14 cellular contexts compared by ENCODE assay signal in the genomic region with DNA sequence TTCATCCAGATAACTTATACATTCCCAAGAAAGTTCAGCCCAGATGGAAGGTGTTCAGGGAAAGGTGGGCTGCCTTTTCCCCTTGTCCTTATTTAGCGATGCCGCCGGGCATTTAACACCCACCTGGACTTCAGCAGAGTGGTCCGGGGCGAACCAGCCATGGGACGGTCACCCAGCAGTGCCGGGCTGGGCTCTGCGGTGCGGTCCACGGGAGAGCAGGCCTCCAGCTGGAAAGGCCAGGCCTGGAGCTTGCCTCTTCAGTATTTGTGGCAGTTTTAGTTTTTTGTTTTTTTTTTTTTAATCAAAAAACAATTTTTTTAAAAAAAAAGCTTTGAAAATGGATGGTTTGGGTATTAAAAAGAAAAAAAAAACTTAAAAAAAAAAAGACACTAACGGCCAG. TPM values are rescaled to one million over a fixed set of nuclear protein-coding genes. Genes with fewer than 3 reads are reported as not detected.
DNase-seq lines count a peak whose midpoint lies in the region; FAIRE-seq and TF ChIP-seq lines count a peak whose summit lies in the region.
"Had no signal": no experiment of that assay in that cellular context is flagged by ENCODE, and none has a peak within 500 bp of the region (broad histone marks: within the 10 kb centered on the region; RNA-seq: fewer than 3 reads in every experiment).

No MANE protein-coding gene starts in this region.

- peaks cover 28% of the 10 kb centered on the region for H3K4me1 ChIP-seq in astrocyte (ENCODE audit: insufficient read depth, low read length)
- H3K4me1 ChIP-seq in liver (ENCODE audit: control insufficient read depth in 4 of 4, insufficient read depth in 4 of 4, low read length in 3 of 4): peaks cover 10 to 70% (median 50%) of the 10 kb centered on the region in 4 donors
- peaks cover 22% of the 10 kb centered on the region for H3K4me1 ChIP-seq in smooth muscle cell (ENCODE audit: low read depth)

- POLR2A ChIA-PET in AG04450 (lab: Yijun Ruan, JAX): interaction anchor here (0.8 kb wide), 1 partner anchor 36 kb away, joined by 5 read pairs; no protein-coding TSS in a partner anchor

- FAIRE-seq in astrocyte (lab: Jason Lieb, UNC): no peak
- FAIRE-seq in RCC 7860 (lab: Jason Lieb, UNC): no peak

- H3K4me3 ChIP-seq in AG04450 (ENCODE audit: low read depth, low read length) (no peak overlapping the region), astrocyte (ENCODE audit: insufficient read depth, low read depth, low read length) (no peak overlapping the region), liver (ENCODE audit: low read depth in 1 of 3, low read length in 3 of 3) (peak overlapping the region; percentile 63 to 95 (median 66)), smooth muscle cell (no peak overlapping the region)

- no peak overlapping the region for H2AFZ ChIP-seq in astrocyte (ENCODE audit: low read depth, low read length)
- no peak overlapping the region for H2AFZ ChIP-seq in smooth muscle cell (ENCODE audit: low read depth)

- TF ChIP-seq CTCF in AG04450 (IDR thresholded peaks at IDR 0.05; ENCODE audit: low read depth, low read length) (no peak), astrocyte (IDR thresholded peaks at IDR 0.05; ENCODE audit: insufficient read depth, low read depth, low read length) (no peak), liver (IDR thresholded peaks at IDR 0.05; ENCODE audit: low read depth, low read length, missing input control) (no peak), smooth muscle cell (IDR thresholded peaks at IDR 0.05; ENCODE audit: borderline replicate concordance, insufficient read depth, poor library complexity, severe bottlenecking) (no peak)

- no peaks in the 10 kb centered on the region for H3K9me3 Mint-ChIP-seq in astrocyte (ENCODE audit: unreplicated experiment)

- H3K4me3 Mint-ChIP-seq in astrocyte (ENCODE audit: unreplicated experiment): no peak overlapping the region

- H3K27ac ChIP-seq in AG04450 (ENCODE audit: low read depth, low read length): peak overlapping the region; percentile 47
- peak overlapping the region; percentile 37 for H3K27ac ChIP-seq in astrocyte (ENCODE audit: low read depth, low read length)
- peak overlapping the region; percentile 84 to 95 for H3K27ac ChIP-seq in liver (ENCODE audit: low read depth in 1 of 2, low read length in 2 of 2)
- peak overlapping the region; percentile 19 for H3K27ac ChIP-seq in smooth muscle cell (ENCODE audit: low read depth)
- H3K27ac ChIP-seq: KMS-11 had no signal

- CTCF ChIA-PET in AG04450 (lab: Charles Lee): interaction anchor here (0.6 kb wide), 2 partner anchors 54 to 67 kb away, joined by 4 to 5 read pairs; no protein-coding TSS in a partner anchor

- peaks cover 31% of the 10 kb centered on the region for H3K4me1 Mint-ChIP-seq in astrocyte (ENCODE audit: low read depth, unreplicated experiment)

- 41% methylated on average over 11 of the region's 11 CpGs for WGBS in liver
- 97% methylated on average over 11 of the region's 11 CpGs for whole genome bisulfite sequencing in smooth muscle cell (ENCODE audit: low lambda C conversion rate)

- no peak overlapping the region for H3K27ac Mint-ChIP-seq in astrocyte (ENCODE audit: unreplicated experiment)

- H3K27me3 Mint-ChIP-seq in astrocyte (ENCODE audit: low read depth, unreplicated experiment): no peaks in the 10 kb centered on the region

- H3K36me3 ChIP-seq in astrocyte (ENCODE audit: insufficient read depth, low read length): peaks cover 6% of the 10 kb centered on the region
- H3K36me3 ChIP-seq in liver (ENCODE audit: control insufficient read depth in 4 of 4, insufficient read depth in 3 of 4, low read depth in 1 of 4, low read length in 3 of 4): peaks cover 3 to 8% (median 5%) of the 10 kb centered on the region in 4 donors
- H3K36me3 ChIP-seq in smooth muscle cell (ENCODE audit: low read depth): no peaks in the 10 kb centered on the region

- H4K20me1 ChIP-seq in astrocyte (ENCODE audit: insufficient read depth, low read length) (peaks cover 4% of the 10 kb centered on the region), smooth muscle cell (ENCODE audit: low read depth) (peaks cover 14% of the 10 kb centered on the region)

- H3K4me2 ChIP-seq in astrocyte (ENCODE audit: low read length) (no peak overlapping the region), smooth muscle cell (no peak overlapping the region)
- H3K4me2 ChIP-seq: KMS-11 had no signal

- no peak for TF ChIP-seq RAD21 in liver (IDR thresholded peaks at IDR 0.05)

- no peak overlapping the region for H3K9ac ChIP-seq in astrocyte (ENCODE audit: low read length)
- peak overlapping the region; percentile 88 to 94 for H3K9ac ChIP-seq in liver (ENCODE audit: low read depth in 1 of 2, low read length in 2 of 2)
- no peak overlapping the region for H3K9ac ChIP-seq in smooth muscle cell (ENCODE audit: low read depth)
- H3K9ac ChIP-seq: KMS-11 had no signal

- no peak for TF ChIP-seq POLR2A in erythroblast (IDR thresholded peaks at IDR 0.05; ENCODE audit: low read length)

- H3K79me2 ChIP-seq in astrocyte (ENCODE audit: insufficient read depth, low read length): peaks cover 27% of the 10 kb centered on the region
- peaks cover 32% of the 10 kb centered on the region for H3K79me2 ChIP-seq in smooth muscle cell (ENCODE audit: low read depth)

- H3K36me3 Mint-ChIP-seq in astrocyte (ENCODE audit: low read depth, unreplicated experiment): peaks cover 10% of the 10 kb centered on the region

- no peak for DNase-seq in AG04450 (ENCODE audit: low read depth, low spot score)
- no peak for DNase-seq in astrocyte (ENCODE audit: low read depth)
- DNase-seq in smooth muscle cell (lab: John Stamatoyannopoulos, UW; ENCODE audit: unreplicated experiment): no peak
- no peak for DNase-seq in stimulated activated CD8-positive, alpha-beta memory T cell treated with anti-CD3 and anti-CD28 coated beads, Interleukin-4, amount 100 ng/mL, for 48 hours
- DNase-seq in erythroblast (lab: John Stamatoyannopoulos, UW): no peak
- DNase-seq in RCC 7860 (ENCODE audit: low spot score): no peak
- DNase-seq in UCSD-AML1 (lab: John Stamatoyannopoulos, UW; ENCODE audit: unreplicated experiment): no peak
- DNase-seq: activated CD4-positive, alpha-beta T cell treated with anti-CD3 and anti-CD28 coated beads, Interleukin-2, amount 50 U/mL, for 4 hours; activated naive CD4-positive, alpha-beta T cell treated with Interleukin-2 at 50 U/mL for 16 hours; GDM1; kidney glomerular epithelial cell; NCI-H2081 treated with DMSO at 0.1 percent for 48 hours had no signal

- H3F3A ChIP-seq in smooth muscle cell (ENCODE audit: low read depth): peaks cover 4% of the 10 kb centered on the region

- H3K9me3 ChIP-seq in AG04450 (ENCODE audit: control insufficient read depth, insufficient read depth, low read length): no peaks in the 10 kb centered on the region; the same call in 1 of the 2 replicates
- no peaks in the 10 kb centered on the region for H3K9me3 ChIP-seq in astrocyte (ENCODE audit: insufficient read depth, low read depth, low read length)
- no peaks in the 10 kb centered on the region for H3K9me3 ChIP-seq in liver (ENCODE audit: control insufficient read depth in 4 of 4, low read length in 3 of 4)
- no peaks in the 10 kb centered on the region for H3K9me3 ChIP-seq in smooth muscle cell (replicated peaks; ENCODE audit: low read depth)

- no peaks in the 10 kb centered on the region for H3K27me3 ChIP-seq in AG04450 (ENCODE audit: control insufficient read depth, insufficient read depth, low read length)
- no peaks in the 10 kb centered on the region for H3K27me3 ChIP-seq in astrocyte (ENCODE audit: insufficient read depth, low read length)
- no peaks in the 10 kb centered on the region for H3K27me3 ChIP-seq in liver (ENCODE audit: control insufficient read depth in 4 of 4, insufficient read depth in 4 of 4, low read length in 3 of 4)
- H3K27me3 ChIP-seq in smooth muscle cell (ENCODE audit: low read depth): no peaks in the 10 kb centered on the region

TF ChIP-seq in liver, 16 proteins besides CTCF, POLR2A, EP300 and RAD21:
- TF ChIP-seq FOXA2 (IDR thresholded peaks at IDR 0.05) (no peak), HNF4G (IDR thresholded peaks at IDR 0.05) (no peak)

RNA-seq across cellular contexts. Expression of gene PHYHD1, which starts 4.0 kb away (rescaled TPM):
- 9.3 and 11.6 TPM in 2 replicates for polyA plus RNA-seq in AG04450 (2011; rRNA removed)
- polyA minus RNA-seq in AG04450 (2011; rRNA and poly(A)+ RNA removed): 8.0 and 10.8 TPM in 2 replicates
- 4.6 and 6.1 TPM in 2 replicates for total RNA-seq in astrocyte
- total RNA-seq in liver: 10 to 100 TPM in 1 of 2 donors, 1 to 10 TPM in 1; 9.2 to 28.4 TPM
- polyA plus RNA-seq in liver: 10 to 100 TPM; 34.2 to 72.8 TPM
- 7.3 and 17.3 TPM in 2 replicates for total RNA-seq in smooth muscle cell
- 30.5 and 37.6 TPM in 2 replicates for polyA plus RNA-seq in smooth muscle cell

RNA-seq across cellular contexts. Expression of gene DOLK, which starts 30.7 kb away (rescaled TPM):
- polyA plus RNA-seq in AG04450 (2011; rRNA removed) (31.4 and 31.8 TPM in 2 replicates), liver (10 to 100 TPM in 1 of 2 donors, 1 to 10 TPM in 1; 9.5 to 15.3 TPM), smooth muscle cell (26.2 and 31.3 TPM in 2 replicates)
- polyA minus RNA-seq in AG04450 (2011; rRNA and poly(A)+ RNA removed): 37.7 and 49.4 TPM in 2 replicates
- total RNA-seq in astrocyte (19.8 and 22.1 TPM in 2 replicates), liver (10 to 100 TPM; 10.0 to 13.4 TPM), smooth muscle cell (14.1 and 18.7 TPM in 2 replicates)

RNA-seq across cellular contexts. Expression of gene NUP188, which starts 30.8 kb away (rescaled TPM):
- polyA plus RNA-seq in AG04450 (2011; rRNA removed) (46.3 and 52.1 TPM in 2 replicates), liver (1 to 10 TPM; 6.9 to 7.0 TPM), smooth muscle cell (27.5 and 31.9 TPM in 2 replicates)
- 125 and 157 TPM in 2 replicates for polyA minus RNA-seq in AG04450 (2011; rRNA and poly(A)+ RNA removed)
- total RNA-seq in astrocyte (40.4 and 45.6 TPM in 2 replicates), liver (10 to 100 TPM; 31.4 to 34.7 TPM), smooth muscle cell (40.9 and 45.8 TPM in 2 replicates)

RNA-seq across cellular contexts. Expression of gene LRRC8A, which starts 34.8 kb away (rescaled TPM):
- 25.3 and 31.7 TPM in 2 replicates for polyA plus RNA-seq in AG04450 (2011; rRNA removed)
- polyA minus RNA-seq in AG04450 (2011; rRNA and poly(A)+ RNA removed): 33.8 and 45.7 TPM in 2 replicates
- 103 and 104 TPM in 2 replicates for total RNA-seq in astrocyte
- 10 to 100 TPM; 15.8 to 22.8 TPM for total RNA-seq in liver
- polyA plus RNA-seq in liver: 10 to 100 TPM; 14.6 to 19.9 TPM
- total RNA-seq in smooth muscle cell: 44.9 and 50.1 TPM in 2 replicates
- polyA plus RNA-seq in smooth muscle cell: 48.6 and 58.3 TPM in 2 replicates

RNA-seq across cellular contexts. Expression of gene KYAT1, which starts 35.0 kb away (rescaled TPM):
- polyA plus RNA-seq in AG04450 (2011; rRNA removed) (5.2 and 7.0 TPM in 2 replicates), liver (1 to 10 TPM; 3.8 to 8.0 TPM), smooth muscle cell (7.7 and 9.3 TPM in 2 replicates)
- 3.1 and 6.4 TPM in 2 replicates for polyA minus RNA-seq in AG04450 (2011; rRNA and poly(A)+ RNA removed)
- total RNA-seq in astrocyte (9.3 and 10.1 TPM in 2 replicates), liver (1 to 10 TPM; 6.9 to 8.1 TPM), smooth muscle cell (3.1 and 10.2 TPM in 2 replicates)

Comparison
In these comparisons a context has a peak if more than half of its experiments do, and no peak if none do; other contexts are left out.
1. H3K27ac ChIP-seq: peak in every context shown above with its lines; median percentile 90 in liver; 47 in AG04450; 37 in astrocyte; 19 in smooth muscle cell.
2. H3K4me3 ChIP-seq: peak in liver (3 of 3); none in AG04450 (single experiment), astrocyte (single experiment) and smooth muscle cell (single experiment).
3. H3K9ac ChIP-seq: peak in liver (2 of 2); none in astrocyte (single experiment) and smooth muscle cell (single experiment).